Comparison of ENCODE assay signal across 23 cellular contexts in the genomic region with DNA sequence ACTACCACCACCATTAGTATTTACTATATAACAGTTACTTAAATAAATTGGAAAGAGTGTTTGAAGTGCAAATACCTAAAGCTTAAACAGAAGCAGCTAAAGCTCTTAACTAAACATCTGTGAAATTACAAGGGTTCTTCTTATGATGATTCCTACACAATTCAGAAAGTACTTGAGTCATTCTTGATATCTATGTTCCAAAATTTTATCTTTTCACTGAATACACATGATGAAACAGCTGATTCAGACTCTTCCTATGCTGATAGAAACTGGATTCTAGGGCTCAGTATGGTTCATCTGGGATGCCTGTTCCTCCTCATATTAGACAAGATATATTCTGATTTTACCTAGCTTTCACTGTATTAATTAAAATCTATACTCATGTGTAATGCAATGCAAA. TPM values are rescaled to one million over a fixed set of nuclear protein-coding genes. Genes with fewer than 3 reads are reported as not detected.
DNase-seq lines count a peak whose midpoint lies in the region; TF ChIP-seq lines count a peak whose summit lies in the region.
"Had no signal": no experiment of that assay in that cellular context is flagged by ENCODE, and none has a peak within 500 bp of the region (broad histone marks: within the 10 kb centered on the region; RNA-seq: fewer than 3 reads in every experiment).

No MANE protein-coding gene starts in this region.

- peaks cover 16% of the 10 kb centered on the region for H3K36me3 Mint-ChIP-seq in MCF 10A (ENCODE audit: insufficient read depth, unreplicated experiment)
- H3K36me3 Mint-ChIP-seq: CD8-positive, alpha-beta T cell had no signal

- no peaks in the 10 kb centered on the region for H3K27me3 Mint-ChIP-seq in MCF 10A (ENCODE audit: insufficient read depth, unreplicated experiment)

- peak overlapping the region; percentile 30 for H3K4me2 ChIP-seq in smooth muscle cell

- POLR2A ChIA-PET in MCF 10A (lab: Yijun Ruan, JAX), result interaction anchor here (0.7 to 7.9 kb wide), 18 partner anchors 9 to 293 kb away, joined by 3 to 188 read pairs (median 8); a partner anchor contains a TSS

- CTCF ChIA-PET in MCF 10A (lab: Yijun Ruan, JAX), result interaction anchor here (0.6 to 8.1 kb wide), 23 partner anchors 11 to 296 kb away, joined by 3 to 148 read pairs (median 6); a partner anchor contains a TSS

- BruUV-seq in MCF 10A (replicated peaks; lab: Mats Ljungman, UMichigan), result no TSS peak

- H3K27me3 ChIP-seq in breast epithelium (no peaks in the 10 kb centered on the region), smooth muscle cell (ENCODE audit: low read depth) (no peaks in the 10 kb centered on the region)

- H3K4me1 Mint-ChIP-seq in MCF 10A (ENCODE audit: insufficient read depth, unreplicated experiment), result peaks cover 20% of the 10 kb centered on the region
- H3K4me1 Mint-ChIP-seq: H9 had no signal

- H3K9me3 Mint-ChIP-seq in MCF 10A (ENCODE audit: unreplicated experiment), result no peaks in the 10 kb centered on the region
- H3K9me3 Mint-ChIP-seq: CD8-positive, alpha-beta T cell; H9 had no signal

- H3K4me3 ChIP-seq in breast epithelium, result no peak overlapping the region
- no peak overlapping the region for H3K4me3 ChIP-seq in fibroblast of pulmonary artery (replicated peaks; ENCODE audit: low read depth, low read length)
- no peak overlapping the region for H3K4me3 ChIP-seq in smooth muscle cell

- no peaks in the 10 kb centered on the region for H3K79me2 ChIP-seq in smooth muscle cell (ENCODE audit: low read depth)

- no peaks in the 10 kb centered on the region for H3F3A ChIP-seq in smooth muscle cell (ENCODE audit: low read depth)

- H2AFZ ChIP-seq in smooth muscle cell (ENCODE audit: low read depth), result peak overlapping the region; percentile 4

- intact Hi-C loops in MCF 10A (cut with micrococcal nuclease) (no loop called here), breast epithelium (cut with DNase I; ENCODE audit: low total_unique reads) (no loop called here)

- H3K36me3 ChIP-seq in breast epithelium (no peaks in the 10 kb centered on the region), smooth muscle cell (ENCODE audit: low read depth) (no peaks in the 10 kb centered on the region)

- H3K27ac ChIP-seq in breast epithelium (no peak overlapping the region), smooth muscle cell (ENCODE audit: low read depth) (no peak overlapping the region)
- H3K27ac ChIP-seq: 22Rv1, HL-60 had no signal

- H3K4me3 Mint-ChIP-seq in MCF 10A (ENCODE audit: unreplicated experiment), result no peak overlapping the region
- H3K4me3 Mint-ChIP-seq: CD8-positive, alpha-beta T cell; H9 had no signal

- TF ChIP-seq CTCF in MCF 10A (IDR thresholded peaks at IDR 0.05; ENCODE audit: unreplicated experiment) (no peak), breast epithelium (IDR thresholded peaks at IDR 0.05) (no peak), fibroblast of pulmonary artery (IDR thresholded peaks at IDR 0.05; ENCODE audit: low read length, missing control alignments) (no peak), smooth muscle cell (IDR thresholded peaks at IDR 0.05; ENCODE audit: borderline replicate concordance, insufficient read depth, poor library complexity, severe bottlenecking) (no peak)

- peak overlapping the region; percentile 97 for H3K27ac Mint-ChIP-seq in MCF 10A (ENCODE audit: low read depth, unreplicated experiment)
- H3K27ac Mint-ChIP-seq: CD8-positive, alpha-beta T cell; H9 had no signal

- no peak overlapping the region for H3K9ac ChIP-seq in smooth muscle cell (ENCODE audit: low read depth)

- no peak for TF ChIP-seq POLR2A in breast epithelium (IDR thresholded peaks at IDR 0.05)

- H3K4me1 ChIP-seq in breast epithelium, result no peaks in the 10 kb centered on the region
- H3K4me1 ChIP-seq in smooth muscle cell (ENCODE audit: low read depth), result no peaks in the 10 kb centered on the region

- no peaks in the 10 kb centered on the region for H4K20me1 ChIP-seq in smooth muscle cell (ENCODE audit: low read depth)

- DNase-seq in MCF 10A (ENCODE audit: unreplicated experiment) (no peak), breast epithelium (ENCODE audit: low spot score in 2 of 2) (no peak), amniotic epithelial cell (ENCODE audit: low read depth) (peak; percentile 76), fibroblast of pulmonary artery (ENCODE audit: low read depth) (peak; percentile 58), smooth muscle cell (lab: John Stamatoyannopoulos, UW; ENCODE audit: unreplicated experiment) (no peak), cerebellar nuclear complex (lab: John Stamatoyannopoulos, UW) (no peak), dermis blood vessel endothelial cell (no peak), hypothalamus (lab: John Stamatoyannopoulos, UW) (no peak)
- DNase-seq: AML-193; C1 segment of cervical spinal cord; CD8-positive, alpha-beta T cell; H9; MV-4-11; NCI-H1105 treated with DMSO at 0.1 percent for 48 hours; NCI-H2081; NCI-H2171; NCI-H345; NCI-H524; NCI-H774; SHP77 treated with DMSO at 0.1 percent for 48 hours had no signal

- H3K9me3 ChIP-seq in breast epithelium, result no peaks in the 10 kb centered on the region
- no peaks in the 10 kb centered on the region for H3K9me3 ChIP-seq in smooth muscle cell (replicated peaks; ENCODE audit: low read depth)

RNA-seq across cellular contexts. Expression of a gene that starts 13.6 kb away (rescaled TPM):
- total RNA-seq in MCF 10A (2022), result 28.3 and 34.0 TPM in 2 replicates
- 1 to 10 TPM in 2 of 3 donors, under 1 TPM in 1; 0.80 to 7.6 (median 3.3) TPM for total RNA-seq in breast epithelium
- 1.3 and 1.9 TPM in 2 replicates for total RNA-seq in smooth muscle cell
- 0.27 and 0.55 TPM in 2 replicates for polyA plus RNA-seq in smooth muscle cell
- under 0.01 TPM in 2 replicates for total RNA-seq in dermis blood vessel endothelial cell
- total RNA-seq: H9, HT1080 had no signal

Comparison
In these comparisons a context has a peak if more than half of its experiments do, and no peak if none do; other contexts are left out.
1. DNase-seq: peak in amniotic epithelial cell (single experiment) and fibroblast of pulmonary artery (single experiment); none in MCF 10A (single experiment), breast epithelium (0 of 2), smooth muscle cell (single experiment), cerebellar nuclear complex (0 of 2), dermis blood vessel endothelial cell (single experiment) and hypothalamus (0 of 51).